20 cellular contexts compared by ENCODE assay signal in genomic region chr2:54952425-54952824, GRCh38.
"Had no signal": no experiment of that assay in that cellular context is flagged by ENCODE, and none has a peak within 500 bp of the region (broad histone marks: within the 10 kb centered on the region; RNA-seq: fewer than 3 reads in every experiment).

No MANE protein-coding gene starts in this region.

- H3K27me3 Mint-ChIP-seq: activated CD4-positive, alpha-beta T cell treated with anti-CD3 and anti-CD28 coated beads, Interleukin-2, amount 10 ng/mL, durations not matched to agents 24 days and 14 days; activated naive CD8-positive, alpha-beta T cell treated with anti-CD3 and anti-CD28 coated beads for 36 hours had no signal

- H3K36me3 Mint-ChIP-seq: activated naive CD8-positive, alpha-beta T cell treated with anti-CD3 and anti-CD28 coated beads for 36 hours had no signal

- H3K9me3 ChIP-seq: esophagus squamous epithelium, suprapubic skin, transverse colon, vagina had no signal

- H3K4me1 Mint-ChIP-seq: activated naive CD8-positive, alpha-beta T cell treated with anti-CD3 and anti-CD28 coated beads for 36 hours; stimulated activated naive CD8-positive, alpha-beta T cell treated with anti-CD3 and anti-CD28 coated beads, Interleukin-15, amount 100 ng/mL, for 72 hours had no signal

- DNase-seq: activated CD4-positive, alpha-beta T cell treated with anti-CD3 and anti-CD28 coated beads, Interleukin-2, amount 10 ng/mL, durations not matched to agents 24 days and 14 days; activated CD8-positive, alpha-beta memory T cell treated with anti-CD3 and anti-CD28 coated beads, Interleukin-2, amount 50 U/mL, for 48 hours; activated gamma-delta T cell treated with Interleukin-2 at 50 U/mL for 16 hours; activated naive CD8-positive, alpha-beta T cell treated with anti-CD3 and anti-CD28 coated beads for 36 hours; amniotic stem cell; effector memory CD8-positive, alpha-beta T cell; esophagus squamous epithelium; left ventricle myocardium superior; right cardiac atrium; stimulated activated CD4-positive, alpha-beta T cell treated with anti-CD3 and anti-CD28 coated beads, Interleukin-15, amount 100 ng/mL, for 24 hours; stimulated activated CD4-positive, alpha-beta T cell treated with anti-CD3 and anti-CD28 coated beads, Interleukin-2, amount 100 ng/mL, for 48 hours; stimulated activated naive CD8-positive, alpha-beta T cell treated with anti-CD3 and anti-CD28 coated beads, Interleukin-15, amount 100 ng/mL, for 72 hours; T-helper 9 cell; transverse colon had no signal

- H3K4me3 ChIP-seq: cardiac muscle cell, esophagus squamous epithelium, skin epidermis, suprapubic skin, transverse colon, vagina had no signal

- ATAC-seq: effector memory CD8-positive, alpha-beta T cell; left ventricle myocardium superior; right cardiac atrium; stimulated activated naive CD8-positive, alpha-beta T cell treated with anti-CD3 and anti-CD28 coated beads, Interleukin-15, amount 100 ng/mL, for 72 hours had no signal

- H3K4me3 Mint-ChIP-seq: activated CD4-positive, alpha-beta T cell treated with anti-CD3 and anti-CD28 coated beads, Interleukin-2, amount 10 ng/mL, durations not matched to agents 24 days and 14 days; activated naive CD8-positive, alpha-beta T cell treated with anti-CD3 and anti-CD28 coated beads for 36 hours; effector memory CD8-positive, alpha-beta T cell; neural crest cell; stimulated activated naive CD8-positive, alpha-beta T cell treated with anti-CD3 and anti-CD28 coated beads, Interleukin-15, amount 100 ng/mL, for 72 hours had no signal

- H3K27ac ChIP-seq: cardiac muscle cell, esophagus squamous epithelium, skin epidermis, suprapubic skin, transverse colon, vagina had no signal

- H3K27me3 ChIP-seq: esophagus squamous epithelium, suprapubic skin, transverse colon, vagina had no signal

- H3K27ac Mint-ChIP-seq: activated CD4-positive, alpha-beta T cell treated with anti-CD3 and anti-CD28 coated beads, Interleukin-2, amount 10 ng/mL, durations not matched to agents 24 days and 14 days; activated naive CD8-positive, alpha-beta T cell treated with anti-CD3 and anti-CD28 coated beads for 36 hours; effector memory CD8-positive, alpha-beta T cell; progenitor cell of endocrine pancreas; stimulated activated naive CD8-positive, alpha-beta T cell treated with anti-CD3 and anti-CD28 coated beads, Interleukin-15, amount 100 ng/mL, for 72 hours had no signal

- H3K9me3 Mint-ChIP-seq: activated CD4-positive, alpha-beta T cell treated with anti-CD3 and anti-CD28 coated beads, Interleukin-2, amount 10 ng/mL, durations not matched to agents 24 days and 14 days; activated naive CD8-positive, alpha-beta T cell treated with anti-CD3 and anti-CD28 coated beads for 36 hours; effector memory CD8-positive, alpha-beta T cell; neural crest cell; stimulated activated naive CD8-positive, alpha-beta T cell treated with anti-CD3 and anti-CD28 coated beads, Interleukin-15, amount 100 ng/mL, for 72 hours had no signal

- H3K36me3 ChIP-seq: cardiac muscle cell, esophagus squamous epithelium, suprapubic skin, transverse colon, vagina had no signal
